In the genomic region with DNA sequence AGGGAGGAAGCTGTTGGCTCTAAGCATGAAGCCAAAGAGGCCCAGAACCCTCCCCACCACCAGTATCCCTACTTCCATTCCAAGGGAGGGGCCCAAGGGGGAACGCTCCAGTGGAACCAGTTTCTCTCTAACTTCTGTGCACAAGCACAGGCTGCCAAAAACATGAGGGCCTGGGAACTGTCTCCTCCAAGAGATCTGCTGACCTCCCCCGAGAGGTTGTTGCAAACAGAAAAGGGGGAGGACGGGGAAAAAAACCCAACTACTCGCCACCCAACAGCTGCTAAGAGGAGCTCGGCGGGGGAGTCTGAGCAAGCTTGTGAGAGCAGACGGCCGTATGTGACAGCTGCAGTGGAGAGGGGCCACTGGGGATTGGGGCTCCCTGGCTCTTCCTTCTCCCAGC, we compare ENCODE assay signal across 2 cellular contexts.
A peak's percentile ranks its signal among the peaks of the same experiment; 100 is the strongest.
TF ChIP-seq lines count a peak whose summit lies in the region.

No MANE protein-coding gene starts in this region.

TF ChIP-seq in liver, 16 proteins besides CTCF, POLR2A, EP300 and RAD21:
- peak; percentile 33 for TF ChIP-seq SP1 (IDR thresholded peaks at IDR 0.05)
- no peak for TF ChIP-seq JUND (IDR thresholded peaks at IDR 0.05)
- no peak for TF ChIP-seq EGR1 (IDR thresholded peaks at IDR 0.05; ENCODE audit: low read depth in 2 of 2)
- TF ChIP-seq GABPA (IDR thresholded peaks at IDR 0.05 in 1 of 2, conservative IDR thresholded peaks at IDR 0.05 in 1 of 2) = no peak
- no peak for TF ChIP-seq FOXA1 (IDR thresholded peaks at IDR 0.05)
- TF ChIP-seq, protein P1, sequence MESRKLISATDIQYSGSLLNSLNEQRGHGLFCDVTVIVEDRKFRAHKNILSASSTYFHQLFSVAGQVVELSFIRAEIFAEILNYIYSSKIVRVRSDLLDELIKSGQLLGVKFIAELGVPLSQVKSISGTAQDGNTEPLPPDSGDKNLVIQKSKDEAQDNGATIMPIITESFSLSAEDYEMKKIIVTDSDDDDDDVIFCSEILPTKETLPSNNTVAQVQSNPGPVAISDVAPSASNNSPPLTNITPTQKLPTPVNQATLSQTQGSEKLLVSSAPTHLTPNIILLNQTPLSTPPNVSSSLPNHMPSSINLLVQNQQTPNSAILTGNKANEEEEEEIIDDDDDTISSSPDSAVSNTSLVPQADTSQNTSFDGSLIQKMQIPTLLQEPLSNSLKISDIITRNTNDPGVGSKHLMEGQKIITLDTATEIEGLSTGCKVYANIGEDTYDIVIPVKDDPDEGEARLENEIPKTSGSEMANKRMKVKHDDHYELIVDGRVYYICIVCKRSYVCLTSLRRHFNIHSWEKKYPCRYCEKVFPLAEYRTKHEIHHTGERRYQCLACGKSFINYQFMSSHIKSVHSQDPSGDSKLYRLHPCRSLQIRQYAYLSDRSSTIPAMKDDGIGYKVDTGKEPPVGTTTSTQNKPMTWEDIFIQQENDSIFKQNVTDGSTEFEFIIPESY (IDR thresholded peaks at IDR 0.05) = no peak
- TF ChIP-seq, protein P2, sequence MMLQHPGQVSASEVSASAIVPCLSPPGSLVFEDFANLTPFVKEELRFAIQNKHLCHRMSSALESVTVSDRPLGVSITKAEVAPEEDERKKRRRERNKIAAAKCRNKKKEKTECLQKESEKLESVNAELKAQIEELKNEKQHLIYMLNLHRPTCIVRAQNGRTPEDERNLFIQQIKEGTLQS (IDR thresholded peaks at IDR 0.05) = no peak
- TF ChIP-seq NR2F2 (IDR thresholded peaks at IDR 0.05) = peak; percentile 89
- TF ChIP-seq, protein P3, sequence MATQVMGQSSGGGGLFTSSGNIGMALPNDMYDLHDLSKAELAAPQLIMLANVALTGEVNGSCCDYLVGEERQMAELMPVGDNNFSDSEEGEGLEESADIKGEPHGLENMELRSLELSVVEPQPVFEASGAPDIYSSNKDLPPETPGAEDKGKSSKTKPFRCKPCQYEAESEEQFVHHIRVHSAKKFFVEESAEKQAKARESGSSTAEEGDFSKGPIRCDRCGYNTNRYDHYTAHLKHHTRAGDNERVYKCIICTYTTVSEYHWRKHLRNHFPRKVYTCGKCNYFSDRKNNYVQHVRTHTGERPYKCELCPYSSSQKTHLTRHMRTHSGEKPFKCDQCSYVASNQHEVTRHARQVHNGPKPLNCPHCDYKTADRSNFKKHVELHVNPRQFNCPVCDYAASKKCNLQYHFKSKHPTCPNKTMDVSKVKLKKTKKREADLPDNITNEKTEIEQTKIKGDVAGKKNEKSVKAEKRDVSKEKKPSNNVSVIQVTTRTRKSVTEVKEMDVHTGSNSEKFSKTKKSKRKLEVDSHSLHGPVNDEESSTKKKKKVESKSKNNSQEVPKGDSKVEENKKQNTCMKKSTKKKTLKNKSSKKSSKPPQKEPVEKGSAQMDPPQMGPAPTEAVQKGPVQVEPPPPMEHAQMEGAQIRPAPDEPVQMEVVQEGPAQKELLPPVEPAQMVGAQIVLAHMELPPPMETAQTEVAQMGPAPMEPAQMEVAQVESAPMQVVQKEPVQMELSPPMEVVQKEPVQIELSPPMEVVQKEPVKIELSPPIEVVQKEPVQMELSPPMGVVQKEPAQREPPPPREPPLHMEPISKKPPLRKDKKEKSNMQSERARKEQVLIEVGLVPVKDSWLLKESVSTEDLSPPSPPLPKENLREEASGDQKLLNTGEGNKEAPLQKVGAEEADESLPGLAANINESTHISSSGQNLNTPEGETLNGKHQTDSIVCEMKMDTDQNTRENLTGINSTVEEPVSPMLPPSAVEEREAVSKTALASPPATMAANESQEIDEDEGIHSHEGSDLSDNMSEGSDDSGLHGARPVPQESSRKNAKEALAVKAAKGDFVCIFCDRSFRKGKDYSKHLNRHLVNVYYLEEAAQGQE (IDR thresholded peaks at IDR 0.05) = no peak
- no peak for TF ChIP-seq FOXA2 (IDR thresholded peaks at IDR 0.05)
- TF ChIP-seq RXRA (IDR thresholded peaks at IDR 0.05) = peak in 1 of 2 donors; percentile 15
- TF ChIP-seq, protein P4, sequence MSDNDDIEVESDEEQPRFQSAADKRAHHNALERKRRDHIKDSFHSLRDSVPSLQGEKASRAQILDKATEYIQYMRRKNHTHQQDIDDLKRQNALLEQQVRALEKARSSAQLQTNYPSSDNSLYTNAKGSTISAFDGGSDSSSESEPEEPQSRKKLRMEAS (IDR thresholded peaks at IDR 0.05) = no peak
- TF ChIP-seq YY1 (IDR thresholded peaks at IDR 0.05) = no peak
- no peak for TF ChIP-seq TAF1 (conservative IDR thresholded peaks at IDR 0.05)

TF ChIP-seq in HepG2, 621 proteins besides CTCF, POLR2A, EP300 and RAD21:
- TF ChIP-seq GTF2F1 (IDR thresholded peaks at IDR 0.05; ENCODE audit: low read length) = no peak
- TF ChIP-seq ZNF7 (CRISPR knock-in tag; IDR thresholded peaks at IDR 0.05) = no peak
- no peak for TF ChIP-seq KAT8 (CRISPR knock-in tag; IDR thresholded peaks at IDR 0.05)
- no peak for TF ChIP-seq KLF9 (CRISPR knock-in tag; IDR thresholded peaks at IDR 0.05; ENCODE audit: low read depth)
- TF ChIP-seq KDM6A (CRISPR knock-in tag; IDR thresholded peaks at IDR 0.05; ENCODE audit: low read depth) = no peak
- TF ChIP-seq ZNF567 (CRISPR knock-in tag; IDR thresholded peaks at IDR 0.05; ENCODE audit: borderline replicate concordance) = no peak
- TF ChIP-seq ZNF432 (CRISPR knock-in tag; IDR thresholded peaks at IDR 0.05; ENCODE audit: borderline replicate concordance) = no peak
- TF ChIP-seq, protein P5, sequence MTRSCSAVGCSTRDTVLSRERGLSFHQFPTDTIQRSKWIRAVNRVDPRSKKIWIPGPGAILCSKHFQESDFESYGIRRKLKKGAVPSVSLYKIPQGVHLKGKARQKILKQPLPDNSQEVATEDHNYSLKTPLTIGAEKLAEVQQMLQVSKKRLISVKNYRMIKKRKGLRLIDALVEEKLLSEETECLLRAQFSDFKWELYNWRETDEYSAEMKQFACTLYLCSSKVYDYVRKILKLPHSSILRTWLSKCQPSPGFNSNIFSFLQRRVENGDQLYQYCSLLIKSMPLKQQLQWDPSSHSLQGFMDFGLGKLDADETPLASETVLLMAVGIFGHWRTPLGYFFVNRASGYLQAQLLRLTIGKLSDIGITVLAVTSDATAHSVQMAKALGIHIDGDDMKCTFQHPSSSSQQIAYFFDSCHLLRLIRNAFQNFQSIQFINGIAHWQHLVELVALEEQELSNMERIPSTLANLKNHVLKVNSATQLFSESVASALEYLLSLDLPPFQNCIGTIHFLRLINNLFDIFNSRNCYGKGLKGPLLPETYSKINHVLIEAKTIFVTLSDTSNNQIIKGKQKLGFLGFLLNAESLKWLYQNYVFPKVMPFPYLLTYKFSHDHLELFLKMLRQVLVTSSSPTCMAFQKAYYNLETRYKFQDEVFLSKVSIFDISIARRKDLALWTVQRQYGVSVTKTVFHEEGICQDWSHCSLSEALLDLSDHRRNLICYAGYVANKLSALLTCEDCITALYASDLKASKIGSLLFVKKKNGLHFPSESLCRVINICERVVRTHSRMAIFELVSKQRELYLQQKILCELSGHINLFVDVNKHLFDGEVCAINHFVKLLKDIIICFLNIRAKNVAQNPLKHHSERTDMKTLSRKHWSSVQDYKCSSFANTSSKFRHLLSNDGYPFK (CRISPR knock-in tag; IDR thresholded peaks at IDR 0.05; ENCODE audit: borderline replicate concordance) = no peak
- no peak for TF ChIP-seq XBP1 (CRISPR knock-in tag; IDR thresholded peaks at IDR 0.05)
- no peak for TF ChIP-seq ZNF552 (CRISPR knock-in tag; IDR thresholded peaks at IDR 0.05; ENCODE audit: borderline replicate concordance)
- TF ChIP-seq RFXANK (CRISPR knock-in tag; IDR thresholded peaks at IDR 0.05) = no peak
- no peak for TF ChIP-seq MYC (CRISPR knock-in tag; IDR thresholded peaks at IDR 0.05; ENCODE audit: borderline replicate concordance)
- no peak for TF ChIP-seq KLF12 (CRISPR knock-in tag; IDR thresholded peaks at IDR 0.05; ENCODE audit: borderline replicate concordance)
- TF ChIP-seq, protein P6, sequence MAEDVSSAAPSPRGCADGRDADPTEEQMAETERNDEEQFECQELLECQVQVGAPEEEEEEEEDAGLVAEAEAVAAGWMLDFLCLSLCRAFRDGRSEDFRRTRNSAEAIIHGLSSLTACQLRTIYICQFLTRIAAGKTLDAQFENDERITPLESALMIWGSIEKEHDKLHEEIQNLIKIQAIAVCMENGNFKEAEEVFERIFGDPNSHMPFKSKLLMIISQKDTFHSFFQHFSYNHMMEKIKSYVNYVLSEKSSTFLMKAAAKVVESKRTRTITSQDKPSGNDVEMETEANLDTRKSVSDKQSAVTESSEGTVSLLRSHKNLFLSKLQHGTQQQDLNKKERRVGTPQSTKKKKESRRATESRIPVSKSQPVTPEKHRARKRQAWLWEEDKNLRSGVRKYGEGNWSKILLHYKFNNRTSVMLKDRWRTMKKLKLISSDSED (CRISPR knock-in tag; IDR thresholded peaks at IDR 0.05) = no peak
- TF ChIP-seq, protein P7, sequence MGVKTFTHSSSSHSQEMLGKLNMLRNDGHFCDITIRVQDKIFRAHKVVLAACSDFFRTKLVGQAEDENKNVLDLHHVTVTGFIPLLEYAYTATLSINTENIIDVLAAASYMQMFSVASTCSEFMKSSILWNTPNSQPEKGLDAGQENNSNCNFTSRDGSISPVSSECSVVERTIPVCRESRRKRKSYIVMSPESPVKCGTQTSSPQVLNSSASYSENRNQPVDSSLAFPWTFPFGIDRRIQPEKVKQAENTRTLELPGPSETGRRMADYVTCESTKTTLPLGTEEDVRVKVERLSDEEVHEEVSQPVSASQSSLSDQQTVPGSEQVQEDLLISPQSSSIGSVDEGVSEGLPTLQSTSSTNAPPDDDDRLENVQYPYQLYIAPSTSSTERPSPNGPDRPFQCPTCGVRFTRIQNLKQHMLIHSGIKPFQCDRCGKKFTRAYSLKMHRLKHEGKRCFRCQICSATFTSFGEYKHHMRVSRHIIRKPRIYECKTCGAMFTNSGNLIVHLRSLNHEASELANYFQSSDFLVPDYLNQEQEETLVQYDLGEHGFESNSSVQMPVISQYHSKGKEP (CRISPR knock-in tag; IDR thresholded peaks at IDR 0.05) = no peak
- TF ChIP-seq, protein P8, sequence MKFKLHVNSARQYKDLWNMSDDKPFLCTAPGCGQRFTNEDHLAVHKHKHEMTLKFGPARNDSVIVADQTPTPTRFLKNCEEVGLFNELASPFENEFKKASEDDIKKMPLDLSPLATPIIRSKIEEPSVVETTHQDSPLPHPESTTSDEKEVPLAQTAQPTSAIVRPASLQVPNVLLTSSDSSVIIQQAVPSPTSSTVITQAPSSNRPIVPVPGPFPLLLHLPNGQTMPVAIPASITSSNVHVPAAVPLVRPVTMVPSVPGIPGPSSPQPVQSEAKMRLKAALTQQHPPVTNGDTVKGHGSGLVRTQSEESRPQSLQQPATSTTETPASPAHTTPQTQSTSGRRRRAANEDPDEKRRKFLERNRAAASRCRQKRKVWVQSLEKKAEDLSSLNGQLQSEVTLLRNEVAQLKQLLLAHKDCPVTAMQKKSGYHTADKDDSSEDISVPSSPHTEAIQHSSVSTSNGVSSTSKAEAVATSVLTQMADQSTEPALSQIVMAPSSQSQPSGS (CRISPR knock-in tag; IDR thresholded peaks at IDR 0.05) = no peak
- TF ChIP-seq CBX2 (IDR thresholded peaks at IDR 0.05; ENCODE audit: low read depth, low read length) = no peak
- TF ChIP-seq CBX2 (CRISPR knock-in tag; IDR thresholded peaks at IDR 0.05; ENCODE audit: low read depth) = no peak
- TF ChIP-seq ARHGAP35 (CRISPR knock-in tag; IDR thresholded peaks at IDR 0.05; ENCODE audit: borderline replicate concordance) = no peak
